ENCODE assay signal across 2 cellular contexts in genomic region chr2:73210019-73210418, GRCh38.
A peak's percentile ranks its signal among the peaks of the same experiment; 100 is the strongest.
TF ChIP-seq lines count a peak whose summit lies in the region.

No MANE protein-coding gene starts in this region.

TF ChIP-seq in HepG2, 621 proteins besides CTCF, POLR2A, EP300 and RAD21:
- TF ChIP-seq SALL1 (CRISPR knock-in tag; IDR thresholded peaks at IDR 0.05) (peak; percentile 41), ZFX (CRISPR knock-in tag; IDR thresholded peaks at IDR 0.05; ENCODE audit: low read depth) (0 out of 2 replicates have a peak, but pooled peaks have one; percentile 17), TEF (CRISPR knock-in tag; IDR thresholded peaks at IDR 0.05) (no peak), ZMAT5 (CRISPR knock-in tag; IDR thresholded peaks at IDR 0.05; ENCODE audit: borderline replicate concordance, low read depth) (no peak), HNF4A (CRISPR knock-in tag; IDR thresholded peaks at IDR 0.05) (peak; percentile 36), SMARCC2 (IDR thresholded peaks at IDR 0.05) (no peak), LCORL (IDR thresholded peaks at IDR 0.05) (no peak), LCORL (CRISPR knock-in tag; IDR thresholded peaks at IDR 0.05) (0 out of 2 replicates have a peak, but pooled peaks have one; percentile 21), ZBTB26 (CRISPR knock-in tag; IDR thresholded peaks at IDR 0.05; ENCODE audit: borderline replicate concordance) (0 out of 2 replicates have a peak, but pooled peaks have one; percentile 34), HNF1B (CRISPR knock-in tag; IDR thresholded peaks at IDR 0.05) (0 out of 2 replicates have a peak, but pooled peaks have one; percentile 28), NR0B2 (CRISPR knock-in tag; IDR thresholded peaks at IDR 0.05) (no peak), RXRB (CRISPR knock-in tag; IDR thresholded peaks at IDR 0.05; ENCODE audit: borderline replicate concordance) (no peak), ESRRA (CRISPR knock-in tag; IDR thresholded peaks at IDR 0.05; ENCODE audit: low read depth) (no peak), XBP1 (CRISPR knock-in tag; IDR thresholded peaks at IDR 0.05) (no peak), HDAC1 (CRISPR knock-in tag; IDR thresholded peaks at IDR 0.05) (0 out of 2 replicates have a peak, but pooled peaks have one; percentile 34), ZBTB39 (CRISPR knock-in tag; IDR thresholded peaks at IDR 0.05) (no peak), ZNF501 (CRISPR knock-in tag; IDR thresholded peaks at IDR 0.05) (peak; percentile 52; the same call in 1 of the 2 replicates), AHR (CRISPR knock-in tag; IDR thresholded peaks at IDR 0.05) (no peak), HMG20B (CRISPR knock-in tag; conservative IDR thresholded peaks at IDR 0.05) (no peak), ZNF782 (CRISPR knock-in tag; IDR thresholded peaks at IDR 0.05; ENCODE audit: borderline replicate concordance) (0 out of 2 replicates have a peak, but pooled peaks have one; percentile 39), ZNF263 (CRISPR knock-in tag; IDR thresholded peaks at IDR 0.05) (no peak), RARG (CRISPR knock-in tag; IDR thresholded peaks at IDR 0.05; ENCODE audit: low read depth) (no peak), ZNF292 (CRISPR knock-in tag; IDR thresholded peaks at IDR 0.05; ENCODE audit: borderline replicate concordance, low read depth) (peak; percentile 45; the same call in 1 of the 2 replicates), SNAPC5 (CRISPR knock-in tag; IDR thresholded peaks at IDR 0.05; ENCODE audit: borderline replicate concordance) (0 out of 2 replicates have a peak, but pooled peaks have one; percentile 43), ZNF354B (CRISPR knock-in tag; IDR thresholded peaks at IDR 0.05) (no peak)
TF ChIP-seq in HepG2: peak in this region for 11.

TF ChIP-seq in H1, 55 proteins besides CTCF, POLR2A, EP300 and RAD21:
- no peak for TF ChIP-seq POU5F1 (IDR thresholded peaks at IDR 0.05; ENCODE audit: low read depth, low read length)
- TF ChIP-seq ZNF274 (IDR thresholded peaks at IDR 0.05; ENCODE audit: borderline replicate concordance, extremely low read depth, low read length): no peak
- TF ChIP-seq EZH2 (IDR thresholded peaks at IDR 0.05; ENCODE audit: low read depth, low read length, severe bottlenecking): no peak
- no peak for TF ChIP-seq HDAC6 (IDR thresholded peaks at IDR 0.05; ENCODE audit: low read depth, low read length)
- no peak for TF ChIP-seq KDM4A (IDR thresholded peaks at IDR 0.05; ENCODE audit: low read depth, low read length, severe bottlenecking)
- TF ChIP-seq POLR2AphosphoS5 (IDR thresholded peaks at IDR 0.05; ENCODE audit: low read depth, low read length): no peak
- TF ChIP-seq CREB1 (IDR thresholded peaks at IDR 0.05): no peak
